In the genomic region with DNA sequence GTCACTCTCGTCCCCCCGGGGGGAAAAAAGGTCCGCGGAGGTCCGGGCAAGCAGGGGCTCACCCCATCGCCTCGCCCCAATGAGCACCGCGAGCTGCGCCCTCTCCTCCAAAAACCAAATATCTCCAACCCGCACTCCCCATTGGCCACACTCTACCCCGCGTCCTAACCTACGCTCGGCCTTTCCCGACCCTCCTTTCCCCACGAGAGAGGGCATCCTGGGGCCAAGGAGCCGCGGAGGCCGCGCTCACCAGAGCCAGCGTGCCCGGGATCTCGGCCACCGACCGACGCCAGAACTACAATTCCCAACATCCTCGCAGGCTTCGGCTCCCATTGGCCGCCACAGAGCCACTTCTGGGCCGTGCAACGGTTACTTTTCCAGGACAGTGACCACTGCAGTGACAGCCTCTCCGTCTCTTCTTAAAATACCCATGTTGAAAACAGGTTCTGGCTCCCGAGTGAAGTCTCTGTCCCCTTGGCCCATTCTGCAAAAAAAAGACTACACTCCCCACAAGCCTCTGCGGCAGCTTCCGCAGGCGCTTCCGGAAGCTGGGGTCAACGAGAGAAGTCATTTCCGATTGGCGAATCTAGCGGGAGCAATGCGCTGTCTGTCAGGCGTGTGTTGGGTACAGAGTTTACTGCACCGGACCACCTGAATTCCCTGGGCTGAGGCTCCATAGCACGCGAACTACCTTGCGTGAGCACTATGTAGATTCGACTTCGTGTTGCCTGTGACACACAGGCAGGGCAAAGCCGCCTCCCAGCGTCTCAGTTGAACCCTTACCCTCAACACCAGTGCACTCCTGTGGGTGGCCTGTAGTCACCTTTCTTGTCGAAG, we compare ENCODE assay signal across 8 cellular contexts. TPM values are rescaled to one million over a fixed set of nuclear protein-coding genes. Genes with fewer than 3 reads are reported as not detected.
DNase-seq lines count a peak whose midpoint lies in the region; ATAC-seq and TF ChIP-seq lines count a peak whose summit lies in the region.

A gene (minus strand): TSS at position 285 of the 837 bp plus-strand sequence. CDS start 15,020 bp downstream, outside the sequence.

- DNase-seq in C1 segment of cervical spinal cord (lab: John Stamatoyannopoulos, UW) = peak in 13 of 14 donors; percentile 77 to 94 (median 88)
- peak; percentile 75 for DNase-seq in GM19240 (ENCODE audit: insufficient read length, low spot score)
- DNase-seq in NCI-H69 (lab: John Stamatoyannopoulos, UW) = peak; percentile 91
- peak; percentile 63 to 75 for DNase-seq in activated CD4-positive, alpha-beta T cell treated with anti-CD3 and anti-CD28 coated beads, Interleukin-2, amount 50 U/mL, for 24 hours (ENCODE audit: low read depth in 1 of 2, low spot score in 1 of 2)
- DNase-seq in dermis microvascular lymphatic vessel endothelial cell (ENCODE audit: low read depth in 2 of 2) = peak; percentile 72 to 87
- DNase-seq in lower leg skin (ENCODE audit: low spot score in 2 of 2) = peak; percentile 78 to 96
- peak; percentile 28 to 55 (median 48) for DNase-seq in stimulated activated CD4-positive, alpha-beta T cell treated with anti-CD3 and anti-CD28 coated beads, TNF-alpha, amount 100 ng/mL, for 1 hour (ENCODE audit: low read depth in 3 of 3, low spot score in 1 of 3)

- 0 to 1% methylated on average over 52 to 53 of the region's 53 CpGs for WGBS in lower leg skin, 2 donors

- ATAC-seq in HG03457 (IDR thresholded peaks at IDR 0.05; ENCODE audit: unreplicated experiment) = peak; percentile 87

- intact Hi-C loops in lower leg skin (cut with DNase I; ENCODE audit: low total_unique reads) = no loop called here

- no peak for TF ChIP-seq POLR2A in lower leg skin (IDR thresholded peaks at IDR 0.05)

- H3K4me3 ChIP-seq in lower leg skin (ENCODE audit: low read depth, poor library complexity, severe bottlenecking) = peak within 1 kb of the TSS; percentile 50

- no peak for TF ChIP-seq CTCF in lower leg skin (IDR thresholded peaks at IDR 0.05)

RNA-seq across cellular contexts. Expression of the gene that starts here (rescaled TPM):
- total RNA-seq in dermis microvascular lymphatic vessel endothelial cell (6.5 and 7.2 TPM in 2 replicates), lower leg skin (10 to 100 TPM; 10.6 to 12.9 (median 11.3) TPM)

Comparison
In these comparisons a context has a peak if more than half of its experiments do, and no peak if none do; other contexts are left out.
1. Peak in every context shown above with its lines: DNase-seq, ATAC-seq and H3K4me3 ChIP-seq.